1 cellular context compared by ENCODE assay signal in the genomic region with DNA sequence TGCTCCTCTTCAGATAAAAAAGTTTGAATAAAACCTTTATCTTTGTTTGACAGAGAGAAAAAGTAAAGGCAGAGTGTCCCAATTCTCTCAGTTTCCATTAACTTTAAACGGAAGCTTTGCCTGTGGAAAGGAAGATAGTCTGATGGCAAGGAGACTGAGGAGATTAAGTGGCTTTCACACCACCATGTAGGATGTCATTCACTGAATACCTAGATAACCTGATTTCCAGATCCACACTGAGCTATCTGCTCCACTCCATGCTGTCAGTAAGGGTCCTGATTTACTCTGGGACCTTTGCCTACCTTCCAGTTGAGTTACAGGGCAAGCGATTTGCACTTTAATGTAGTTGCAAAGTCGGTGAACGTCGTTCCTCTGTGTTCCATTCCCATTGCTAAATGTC.
A peak's percentile ranks its signal among the peaks of the same experiment; 100 is the strongest.
TF ChIP-seq lines count a peak whose summit lies in the region.

No MANE protein-coding gene starts in this region.

TF ChIP-seq in K562, 482 proteins besides CTCF, POLR2A, EP300 and RAD21 (continued from another document and continues in another):
- TF ChIP-seq AFF1 (IDR thresholded peaks at IDR 0.05; ENCODE audit: low read depth in 1 of 2, partially characterized antibody in 2 of 2) (no peak), PHF20 (IDR thresholded peaks at IDR 0.05; ENCODE audit: partially characterized antibody) (no peak), NR2C1 (IDR thresholded peaks at IDR 0.05) (no peak), NR2C1 (tag; IDR thresholded peaks at IDR 0.05) (no peak), CHCHD3 (CRISPR knock-in tag; IDR thresholded peaks at IDR 0.05) (no peak), ARHGAP35 (IDR thresholded peaks at IDR 0.05; ENCODE audit: partially characterized antibody) (no peak), FOXJ3 (CRISPR knock-in tag; IDR thresholded peaks at IDR 0.05) (no peak), ATF7 (IDR thresholded peaks at IDR 0.05) (no peak), SMC3 (conservative IDR thresholded peaks at IDR 0.05; ENCODE audit: insufficient read depth, low read depth, low read length) (no peak), U2AF2 (optimal IDR thresholded peaks at IDR 0.05; ENCODE audit: low read depth, low read length) (no peak), MXD1 (CRISPR knock-in tag; IDR thresholded peaks at IDR 0.05; ENCODE audit: borderline replicate concordance, poor library complexity, severe bottlenecking) (no peak), ZZZ3 (IDR thresholded peaks at IDR 0.05) (no peak), ZKSCAN3 (CRISPR knock-in tag; IDR thresholded peaks at IDR 0.05) (no peak), PML (IDR thresholded peaks at IDR 0.05; ENCODE audit: low read length) (peak; percentile 91), DPF2 (IDR thresholded peaks at IDR 0.05) (peak; percentile 79), NCOA1 (IDR thresholded peaks at IDR 0.05; ENCODE audit: low read depth) (peak; percentile 29; the same call in 1 of the 2 replicates), NELFE (IDR thresholded peaks at IDR 0.05; ENCODE audit: insufficient read depth, insufficient read length) (no peak), SUPT5H (IDR thresholded peaks at IDR 0.05) (no peak), ZNF24 (IDR thresholded peaks at IDR 0.05) (no peak), SMARCE1 (IDR thresholded peaks at IDR 0.05) (peak; percentile 48; the same call in 1 of the 2 replicates), PCBP2 (IDR thresholded peaks at IDR 0.05; ENCODE audit: low read depth, low read length, poor library complexity, severe bottlenecking) (no peak), PKNOX1 (IDR thresholded peaks at IDR 0.05) (peak; percentile 47), TAF15 (IDR thresholded peaks at IDR 0.05; ENCODE audit: low read depth, low read length) (no peak), ELK3 (CRISPR knock-in tag; IDR thresholded peaks at IDR 0.05) (no peak), SMARCA4 (IDR thresholded peaks at IDR 0.05) (peak; percentile 78), ZNF668 (CRISPR knock-in tag; IDR thresholded peaks at IDR 0.05) (no peak), ARID3B (CRISPR knock-in tag; IDR thresholded peaks at IDR 0.05; ENCODE audit: borderline replicate concordance) (no peak), MAFK (IDR thresholded peaks at IDR 0.05; ENCODE audit: low read length) (no peak), PHB2 (IDR thresholded peaks at IDR 0.05; ENCODE audit: low read depth) (peak; percentile 87), PRMT5 (CRISPR knock-in tag; IDR thresholded peaks at IDR 0.05) (no peak), ZNF830 (CRISPR knock-in tag; IDR thresholded peaks at IDR 0.05) (no peak)
- TF ChIP-seq, protein P1, sequence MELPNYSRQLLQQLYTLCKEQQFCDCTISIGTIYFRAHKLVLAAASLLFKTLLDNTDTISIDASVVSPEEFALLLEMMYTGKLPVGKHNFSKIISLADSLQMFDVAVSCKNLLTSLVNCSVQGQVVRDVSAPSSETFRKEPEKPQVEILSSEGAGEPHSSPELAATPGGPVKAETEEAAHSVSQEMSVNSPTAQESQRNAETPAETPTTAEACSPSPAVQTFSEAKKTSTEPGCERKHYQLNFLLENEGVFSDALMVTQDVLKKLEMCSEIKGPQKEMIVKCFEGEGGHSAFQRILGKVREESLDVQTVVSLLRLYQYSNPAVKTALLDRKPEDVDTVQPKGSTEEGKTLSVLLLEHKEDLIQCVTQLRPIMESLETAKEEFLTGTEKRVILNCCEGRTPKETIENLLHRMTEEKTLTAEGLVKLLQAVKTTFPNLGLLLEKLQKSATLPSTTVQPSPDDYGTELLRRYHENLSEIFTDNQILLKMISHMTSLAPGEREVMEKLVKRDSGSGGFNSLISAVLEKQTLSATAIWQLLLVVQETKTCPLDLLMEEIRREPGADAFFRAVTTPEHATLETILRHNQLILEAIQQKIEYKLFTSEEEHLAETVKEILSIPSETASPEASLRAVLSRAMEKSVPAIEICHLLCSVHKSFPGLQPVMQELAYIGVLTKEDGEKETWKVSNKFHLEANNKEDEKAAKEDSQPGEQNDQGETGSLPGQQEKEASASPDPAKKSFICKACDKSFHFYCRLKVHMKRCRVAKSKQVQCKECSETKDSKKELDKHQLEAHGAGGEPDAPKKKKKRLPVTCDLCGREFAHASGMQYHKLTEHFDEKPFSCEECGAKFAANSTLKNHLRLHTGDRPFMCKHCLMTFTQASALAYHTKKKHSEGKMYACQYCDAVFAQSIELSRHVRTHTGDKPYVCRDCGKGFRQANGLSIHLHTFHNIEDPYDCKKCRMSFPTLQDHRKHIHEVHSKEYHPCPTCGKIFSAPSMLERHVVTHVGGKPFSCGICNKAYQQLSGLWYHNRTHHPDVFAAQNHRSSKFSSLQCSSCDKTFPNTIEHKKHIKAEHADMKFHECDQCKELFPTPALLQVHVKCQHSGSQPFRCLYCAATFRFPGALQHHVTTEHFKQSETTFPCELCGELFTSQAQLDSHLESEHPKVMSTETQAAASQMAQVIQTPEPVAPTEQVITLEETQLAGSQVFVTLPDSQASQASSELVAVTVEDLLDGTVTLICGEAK (IDR thresholded peaks at IDR 0.05), result no peak
- TF ChIP-seq, protein P1 (CRISPR knock-in tag; IDR thresholded peaks at IDR 0.05), result no peak
- TF ChIP-seq, protein P2, sequence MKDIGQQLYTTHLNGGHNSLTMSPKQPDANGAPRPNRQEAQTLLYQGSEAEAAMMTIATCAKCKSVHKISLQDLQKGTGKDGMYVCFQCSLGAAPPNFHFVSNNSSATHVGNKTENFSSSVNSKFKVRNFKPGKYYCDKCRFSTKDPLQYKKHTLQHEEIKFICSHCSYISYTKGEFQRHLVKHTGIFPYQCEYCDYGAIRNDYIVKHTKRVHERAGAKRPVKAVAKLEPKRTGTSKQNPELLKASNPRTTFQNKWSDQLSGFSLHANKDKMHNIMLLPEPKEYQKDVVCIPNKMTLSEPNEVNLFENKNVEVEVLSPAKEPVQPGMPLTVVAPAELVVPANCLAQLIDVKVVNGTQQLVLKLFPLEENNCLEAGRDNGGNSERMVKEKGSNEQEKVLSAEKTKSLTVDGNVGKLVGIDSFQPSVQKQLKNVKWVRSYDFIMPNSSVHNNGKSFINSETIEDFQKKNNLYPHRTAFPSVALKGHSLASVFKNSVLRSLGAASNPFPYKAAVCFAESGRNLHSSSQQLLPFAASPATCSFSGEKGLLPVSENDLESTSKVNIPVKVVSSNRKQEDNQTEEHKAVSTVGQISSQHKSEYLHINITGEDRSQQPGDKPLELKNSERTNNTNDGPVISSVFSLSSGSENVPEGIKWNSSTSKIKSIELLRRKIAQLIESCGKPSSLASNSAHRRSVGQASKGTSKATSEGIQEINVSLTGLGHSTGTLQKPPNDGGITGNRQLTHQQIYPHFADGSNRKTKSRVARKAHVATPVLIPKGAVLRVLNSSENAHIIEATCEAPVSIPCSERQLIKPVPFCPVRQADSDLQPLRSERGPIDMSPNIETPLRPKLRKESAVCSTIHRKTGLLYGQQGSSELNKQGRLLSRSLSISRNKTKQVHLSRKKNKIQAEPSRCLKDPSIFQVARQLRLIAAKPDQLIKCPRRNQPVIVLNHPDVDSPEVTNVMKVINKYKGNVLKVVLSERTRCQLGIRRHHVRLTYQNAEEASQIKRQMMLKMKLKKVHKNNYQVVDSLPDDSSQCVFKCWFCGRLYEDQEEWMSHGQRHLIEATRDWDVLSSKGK (CRISPR knock-in tag; IDR thresholded peaks at IDR 0.05), result no peak
- TF ChIP-seq, protein P3, sequence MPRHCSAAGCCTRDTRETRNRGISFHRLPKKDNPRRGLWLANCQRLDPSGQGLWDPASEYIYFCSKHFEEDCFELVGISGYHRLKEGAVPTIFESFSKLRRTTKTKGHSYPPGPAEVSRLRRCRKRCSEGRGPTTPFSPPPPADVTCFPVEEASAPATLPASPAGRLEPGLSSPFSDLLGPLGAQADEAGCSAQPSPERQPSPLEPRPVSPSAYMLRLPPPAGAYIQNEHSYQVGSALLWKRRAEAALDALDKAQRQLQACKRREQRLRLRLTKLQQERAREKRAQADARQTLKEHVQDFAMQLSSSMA (CRISPR knock-in tag; IDR thresholded peaks at IDR 0.05), result no peak
- TF ChIP-seq, protein P4, sequence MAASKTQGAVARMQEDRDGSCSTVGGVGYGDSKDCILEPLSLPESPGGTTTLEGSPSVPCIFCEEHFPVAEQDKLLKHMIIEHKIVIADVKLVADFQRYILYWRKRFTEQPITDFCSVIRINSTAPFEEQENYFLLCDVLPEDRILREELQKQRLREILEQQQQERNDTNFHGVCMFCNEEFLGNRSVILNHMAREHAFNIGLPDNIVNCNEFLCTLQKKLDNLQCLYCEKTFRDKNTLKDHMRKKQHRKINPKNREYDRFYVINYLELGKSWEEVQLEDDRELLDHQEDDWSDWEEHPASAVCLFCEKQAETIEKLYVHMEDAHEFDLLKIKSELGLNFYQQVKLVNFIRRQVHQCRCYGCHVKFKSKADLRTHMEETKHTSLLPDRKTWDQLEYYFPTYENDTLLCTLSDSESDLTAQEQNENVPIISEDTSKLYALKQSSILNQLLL (CRISPR knock-in tag; IDR thresholded peaks at IDR 0.05; ENCODE audit: borderline replicate concordance), result no peak
